In genomic region chr4:21790437-21791029, GRCh38 we compare ENCODE assay signal across 8 cellular contexts.
DNase-seq lines count a peak whose midpoint lies in the region; ATAC-seq and TF ChIP-seq lines count a peak whose summit lies in the region.

No MANE protein-coding gene starts in this region.

- TF ChIP-seq POLR2A in breast epithelium (IDR thresholded peaks at IDR 0.05) = no peak

- in situ Hi-C loops in Panc1 (cut with HindIII; ENCODE audit: low pct_unique_long_range_greater_than_20kb, low sequenced_read_pairs) = no loop called here

- BruUV-seq in MCF 10A (replicated peaks; lab: Mats Ljungman, UMichigan) (no TSS peak), Panc1 (replicated peaks; lab: Mats Ljungman, UMichigan) (no TSS peak)

- H3K27ac Mint-ChIP-seq in MCF 10A (ENCODE audit: low read depth, unreplicated experiment) (no peak overlapping the region), type B pancreatic cell (no peak overlapping the region), immature natural killer cell (no peak overlapping the region)
- no peak overlapping the region for H3K27ac Mint-ChIP-seq in activated CD4-positive, alpha-beta T cell treated with anti-CD3 and anti-CD28 coated beads, Interleukin-2, amount 10 ng/mL, durations not matched to agents 24 days and 14 days

- peak; percentile 43 for TF ChIP-seq CTCF in MCF 10A (IDR thresholded peaks at IDR 0.05; ENCODE audit: unreplicated experiment)
- TF ChIP-seq CTCF in breast epithelium (IDR thresholded peaks at IDR 0.05) = peak in 1 of 3 donors; percentile 24
- TF ChIP-seq CTCF in Panc1 (IDR thresholded peaks at IDR 0.05) = peak; percentile 30; the same call in 1 of the 2 replicates
- TF ChIP-seq CTCF in fibroblast of villous mesenchyme (IDR thresholded peaks at IDR 0.05; ENCODE audit: insufficient read depth, low read depth, low read length) = peak; percentile 45
- peak; percentile 87 for TF ChIP-seq CTCF in type B pancreatic cell (conservative IDR thresholded peaks at IDR 0.05)

- POLR2A ChIA-PET in MCF 10A (lab: Yijun Ruan, JAX) (interaction anchor here (0.6 to 1.9 kb wide), 2 partner anchors 99 to 598 kb away, joined by 4 to 9 read pairs; no protein-coding TSS in a partner anchor), Panc1 (lab: Charles Lee) (no interaction called here)

- DNase-seq in MCF 10A (ENCODE audit: unreplicated experiment) (peak; percentile 54), breast epithelium (ENCODE audit: low spot score in 2 of 2) (no peak), Panc1 (ENCODE audit: low read depth, low spot score) (no peak), fibroblast of villous mesenchyme (ENCODE audit: low read depth) (peak; percentile 66), type B pancreatic cell (ENCODE audit: extremely low spot score, unreplicated experiment) (no peak), SHP77 treated with DMSO at 0.1 percent for 48 hours (lab: John Stamatoyannopoulos, UW) (no peak), immature natural killer cell (no peak)
- DNase-seq in activated CD4-positive, alpha-beta T cell treated with anti-CD3 and anti-CD28 coated beads, Interleukin-2, amount 10 ng/mL, durations not matched to agents 24 days and 14 days = no peak

- H3K27me3 ChIP-seq in breast epithelium (no peaks in the 10 kb centered on the region), Panc1 (ENCODE audit: control insufficient read depth, insufficient read depth, low read length) (no peaks in the 10 kb centered on the region)

- H3K9me3 ChIP-seq in breast epithelium (no peaks in the 10 kb centered on the region), Panc1 (ENCODE audit: control insufficient read depth, insufficient read depth, low read depth, low read length) (no peaks in the 10 kb centered on the region)

- H3K4me3 ChIP-seq in breast epithelium (no peak overlapping the region), Panc1 (ENCODE audit: low read depth in 2 of 2, low read length in 2 of 2) (no peak overlapping the region), fibroblast of villous mesenchyme (ENCODE audit: low read depth, low read length) (no peak overlapping the region)

- no peak overlapping the region for H3K4me3 Mint-ChIP-seq in MCF 10A (ENCODE audit: unreplicated experiment)
- no peak overlapping the region for H3K4me3 Mint-ChIP-seq in type B pancreatic cell
- no peak overlapping the region for H3K4me3 Mint-ChIP-seq in activated CD4-positive, alpha-beta T cell treated with anti-CD3 and anti-CD28 coated beads, Interleukin-2, amount 10 ng/mL, durations not matched to agents 24 days and 14 days
- no peak overlapping the region for H3K4me3 Mint-ChIP-seq in immature natural killer cell

- CTCF ChIA-PET in MCF 10A (lab: Yijun Ruan, JAX) = interaction anchor here (0.6 to 6.4 kb wide), 24 partner anchors 9 to 1346 kb away, joined by 3 to 332 read pairs (median 6); partner anchors contain the start of gene GBA3
- CTCF ChIA-PET in Panc1 (lab: Charles Lee) = interaction anchor here (0.6 to 1.1 kb wide), 4 partner anchors 88 to 1287 kb away, joined by 3 to 7 read pairs (median 3); no protein-coding TSS in a partner anchor

- no peak for ATAC-seq in Panc1

- H3K4me1 Mint-ChIP-seq in MCF 10A (ENCODE audit: insufficient read depth, unreplicated experiment) (peaks cover 6% of the 10 kb centered on the region), type B pancreatic cell (ENCODE audit: unreplicated experiment) (no peaks in the 10 kb centered on the region), immature natural killer cell (no peaks in the 10 kb centered on the region)
- H3K4me1 Mint-ChIP-seq in activated CD4-positive, alpha-beta T cell treated with anti-CD3 and anti-CD28 coated beads, Interleukin-2, amount 10 ng/mL, durations not matched to agents 24 days and 14 days = no peaks in the 10 kb centered on the region

- H3K9me3 Mint-ChIP-seq in MCF 10A (ENCODE audit: unreplicated experiment) (no peaks in the 10 kb centered on the region), type B pancreatic cell (no peaks in the 10 kb centered on the region), immature natural killer cell (peaks cover 0 to 6% (median 0%) of the 10 kb centered on the region in 6 donors)
- no peaks in the 10 kb centered on the region for H3K9me3 Mint-ChIP-seq in activated CD4-positive, alpha-beta T cell treated with anti-CD3 and anti-CD28 coated beads, Interleukin-2, amount 10 ng/mL, durations not matched to agents 24 days and 14 days

- H3K36me3 ChIP-seq in breast epithelium (no peaks in the 10 kb centered on the region), Panc1 (ENCODE audit: control insufficient read depth, insufficient read depth, low read length) (no peaks in the 10 kb centered on the region)

- H3K27me3 Mint-ChIP-seq in MCF 10A (ENCODE audit: insufficient read depth, unreplicated experiment) = no peaks in the 10 kb centered on the region
- H3K27me3 Mint-ChIP-seq in type B pancreatic cell = no peaks in the 10 kb centered on the region
- H3K27me3 Mint-ChIP-seq in activated CD4-positive, alpha-beta T cell treated with anti-CD3 and anti-CD28 coated beads, Interleukin-2, amount 10 ng/mL, durations not matched to agents 24 days and 14 days = no peaks in the 10 kb centered on the region
- peaks cover 0 to 3% (median 2%) of the 10 kb centered on the region in 3 donors for H3K27me3 Mint-ChIP-seq in immature natural killer cell (ENCODE audit: low read depth in 3 of 3)

- intact Hi-C loops in MCF 10A (cut with micrococcal nuclease) (loop anchor here (1.0 to 5.0 kb wide), 3 partner anchors 339 to 817 kb away; no protein-coding TSS in a partner anchor), breast epithelium (cut with DNase I; ENCODE audit: low total_unique reads) (no loop called here), Panc1 (cut with micrococcal nuclease; ENCODE audit: unreplicated experiment) (no loop called here)
- intact Hi-C loops in activated CD4-positive, alpha-beta T cell treated with anti-CD3 and anti-CD28 coated beads, Interleukin-2, amount 10 ng/mL, durations not matched to agents 24 days and 14 days (cut with micrococcal nuclease) = loop anchor here (1.0 kb wide), 1 partner anchor 900 kb away; no protein-coding TSS in a partner anchor

- no peaks in the 10 kb centered on the region for H3K36me3 Mint-ChIP-seq in MCF 10A (ENCODE audit: insufficient read depth, unreplicated experiment)
- H3K36me3 Mint-ChIP-seq in type B pancreatic cell = no peaks in the 10 kb centered on the region
- H3K36me3 Mint-ChIP-seq in activated CD4-positive, alpha-beta T cell treated with anti-CD3 and anti-CD28 coated beads, Interleukin-2, amount 10 ng/mL, durations not matched to agents 24 days and 14 days (ENCODE audit: low read depth) = no peaks in the 10 kb centered on the region
- H3K36me3 Mint-ChIP-seq in immature natural killer cell = no peaks in the 10 kb centered on the region

- H3K4me1 ChIP-seq in breast epithelium (no peaks in the 10 kb centered on the region), Panc1 (ENCODE audit: control insufficient read depth, insufficient read depth, low read length) (no peaks in the 10 kb centered on the region)

- H3K27ac ChIP-seq in breast epithelium (no peak overlapping the region), Panc1 (ENCODE audit: low read length) (no peak overlapping the region)

Comparison
In these comparisons a context has a peak if more than half of its experiments do, and no peak if none do; other contexts are left out.
1. DNase-seq: peak in MCF 10A (single experiment) and fibroblast of villous mesenchyme (single experiment); none in breast epithelium (0 of 2), Panc1 (single experiment), type B pancreatic cell (single experiment), SHP77 treated with DMSO at 0.1 percent for 48 hours (single experiment), activated CD4-positive, alpha-beta T cell treated with anti-CD3 and anti-CD28 coated beads, Interleukin-2, amount 10 ng/mL, durations not matched to agents 24 days and 14 days (single experiment) and immature natural killer cell (0 of 3).
2. intact Hi-C loops: an anchor here in MCF 10A (1.0 to 5.0 kb wide) and activated CD4-positive, alpha-beta T cell treated with anti-CD3 and anti-CD28 coated beads, Interleukin-2, amount 10 ng/mL, durations not matched to agents 24 days and 14 days (1.0 kb wide); none called in breast epithelium and Panc1.